1 cellular context compared by ENCODE assay signal in genomic region chr2:79105259-79105658, GRCh38.
TF ChIP-seq lines count a peak whose summit lies in the region.

No MANE protein-coding gene starts in this region.

TF ChIP-seq in WTC11, 78 proteins besides CTCF, POLR2A, EP300 and RAD21 (continued from another document):
- no peak for TF ChIP-seq ZSCAN18 (CRISPR knock-in tag; IDR thresholded peaks at IDR 0.05)
- TF ChIP-seq FOXK1 (CRISPR knock-in tag; IDR thresholded peaks at IDR 0.05), result no peak
- TF ChIP-seq MLX (CRISPR knock-in tag; IDR thresholded peaks at IDR 0.05), result no peak
- TF ChIP-seq ATF1 (CRISPR knock-in tag; IDR thresholded peaks at IDR 0.05), result no peak
- no peak for TF ChIP-seq SOX15 (CRISPR knock-in tag; IDR thresholded peaks at IDR 0.05)
- no peak for TF ChIP-seq CREM (CRISPR knock-in tag; IDR thresholded peaks at IDR 0.05)
- no peak for TF ChIP-seq ZNF512 (CRISPR knock-in tag; IDR thresholded peaks at IDR 0.05; ENCODE audit: borderline replicate concordance)
TF ChIP-seq in WTC11: peak in this region for 0.
